In genomic region chr3:46453526-46454208, GRCh38 we compare ENCODE assay signal across 2 cellular contexts.
TF ChIP-seq lines count a peak whose summit lies in the region.

No MANE protein-coding gene starts in this region.

TF ChIP-seq in GM12891, 5 proteins besides CTCF, POLR2A, EP300 and RAD21:
- TF ChIP-seq POLR2AphosphoS5 (IDR thresholded peaks at IDR 0.05; ENCODE audit: low read depth, low read length) (no peak), PAX5 (IDR thresholded peaks at IDR 0.05; ENCODE audit: insufficient read depth, low read length, severe bottlenecking) (no peak), SPI1 (IDR thresholded peaks at IDR 0.05; ENCODE audit: low read depth, low read length) (no peak), POU2F2 (IDR thresholded peaks at IDR 0.05; ENCODE audit: low read depth, low read length) (no peak), TAF1 (IDR thresholded peaks at IDR 0.05; ENCODE audit: low read depth, low read length) (no peak)

TF ChIP-seq in HepG2, 621 proteins besides CTCF, POLR2A, EP300 and RAD21:
- no peak for TF ChIP-seq ZNF367 (CRISPR knock-in tag; IDR thresholded peaks at IDR 0.05; ENCODE audit: borderline replicate concordance)
- no peak for TF ChIP-seq ZNF121 (CRISPR knock-in tag; IDR thresholded peaks at IDR 0.05)
- no peak for TF ChIP-seq KIAA2018 (CRISPR knock-in tag; IDR thresholded peaks at IDR 0.05; ENCODE audit: borderline replicate concordance)
- no peak for TF ChIP-seq GTF2F1 (IDR thresholded peaks at IDR 0.05; ENCODE audit: low read length)
- TF ChIP-seq ETS1 (CRISPR knock-in tag; IDR thresholded peaks at IDR 0.05), result no peak
- TF ChIP-seq NFYC (CRISPR knock-in tag; IDR thresholded peaks at IDR 0.05), result no peak
